18 cellular contexts compared by ENCODE assay signal in the genomic region with DNA sequence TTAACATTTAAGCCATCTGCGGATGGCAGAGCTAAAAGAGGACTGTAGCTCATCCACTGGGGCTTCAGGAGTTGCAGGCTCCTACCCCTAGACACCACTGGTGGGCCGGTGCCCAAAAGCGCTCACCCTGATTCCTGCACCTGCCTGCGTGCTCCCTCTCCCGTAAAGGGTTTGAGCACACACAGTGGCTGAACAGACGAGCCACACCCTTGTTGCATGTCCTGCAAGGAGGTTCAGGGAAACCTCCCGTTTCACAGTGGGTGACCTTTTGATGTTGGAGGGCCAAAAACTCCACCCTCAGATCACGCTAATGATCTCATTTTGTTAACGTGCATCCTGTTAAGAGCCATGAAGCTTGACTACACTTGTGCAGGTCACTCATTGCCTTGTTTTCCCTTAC. TPM values are rescaled to one million over a fixed set of nuclear protein-coding genes. Genes with fewer than 3 reads are reported as not detected.
DNase-seq lines count a peak whose midpoint lies in the region; ATAC-seq and TF ChIP-seq lines count a peak whose summit lies in the region.
"Had no signal": no experiment of that assay in that cellular context is flagged by ENCODE, and none has a peak within 500 bp of the region (broad histone marks: within the 10 kb centered on the region; RNA-seq: fewer than 3 reads in every experiment).

No MANE protein-coding gene starts in this region.

- H3K4me3 Mint-ChIP-seq in activated CD4-positive, alpha-beta T cell treated with anti-CD3 and anti-CD28 coated beads, Interleukin-2, amount 10 ng/mL, durations not matched to agents 24 days and 14 days: no peak overlapping the region
- H3K4me3 Mint-ChIP-seq in IgD-negative memory B cell: peak overlapping the region; percentile 7 to 89 (median 30)
- no peak overlapping the region for H3K4me3 Mint-ChIP-seq in activated naive CD8-positive, alpha-beta T cell treated with anti-CD3 and anti-CD28 coated beads, Interleukin-2, amount 10 ng/mL, durations not matched to agents 7 days and 5 days

- H3K27ac Mint-ChIP-seq in activated CD4-positive, alpha-beta T cell treated with anti-CD3 and anti-CD28 coated beads, Interleukin-2, amount 10 ng/mL, durations not matched to agents 24 days and 14 days: no peak overlapping the region
- H3K27ac Mint-ChIP-seq in IgD-negative memory B cell: peak overlapping the region; percentile 89 to 94 (median 91)
- peak overlapping the region; percentile 5 for H3K27ac Mint-ChIP-seq in activated naive CD8-positive, alpha-beta T cell treated with anti-CD3 and anti-CD28 coated beads, Interleukin-2, amount 10 ng/mL, durations not matched to agents 7 days and 5 days

- H3K36me3 ChIP-seq in spleen: no peaks in the 10 kb centered on the region
- H3K36me3 ChIP-seq: MG63, neutrophil, tibial artery had no signal

- WGBS in spleen, 5 donors: 45 to 74% (median 64%) methylated on average over 6 to 9 of the region's 9 CpGs

- no peak overlapping the region for H3K4me3 ChIP-seq in spleen
- H3K4me3 ChIP-seq: MG63, tibial artery had no signal

- intact Hi-C loops in activated CD4-positive, alpha-beta T cell treated with anti-CD3 and anti-CD28 coated beads, Interleukin-2, amount 10 ng/mL, durations not matched to agents 24 days and 14 days (cut with micrococcal nuclease): loop anchor here (5.0 kb wide), 2 partner anchors 78 to 267 kb away; no protein-coding TSS in a partner anchor
- intact Hi-C loops in spleen (cut with DNase I; ENCODE audit: low total_unique reads): no loop called here

- H3K4me1 Mint-ChIP-seq in activated CD4-positive, alpha-beta T cell treated with anti-CD3 and anti-CD28 coated beads, Interleukin-2, amount 10 ng/mL, durations not matched to agents 24 days and 14 days: peaks cover 46% of the 10 kb centered on the region
- peaks cover 72 to 78% (median 74%) of the 10 kb centered on the region in 3 donors for H3K4me1 Mint-ChIP-seq in IgD-negative memory B cell
- H3K4me1 Mint-ChIP-seq in activated naive CD8-positive, alpha-beta T cell treated with anti-CD3 and anti-CD28 coated beads, Interleukin-2, amount 10 ng/mL, durations not matched to agents 7 days and 5 days: peaks cover 47% of the 10 kb centered on the region

- H3K27ac ChIP-seq in spleen: peak overlapping the region in 7 of 8 donors; percentile 21 to 96 (median 91)
- H3K27ac ChIP-seq: neutrophil, tibial artery had no signal

- no peak for TF ChIP-seq POLR2A in spleen (IDR thresholded peaks at IDR 0.05)

- H3K9me3 Mint-ChIP-seq in activated CD4-positive, alpha-beta T cell treated with anti-CD3 and anti-CD28 coated beads, Interleukin-2, amount 10 ng/mL, durations not matched to agents 24 days and 14 days: no peaks in the 10 kb centered on the region
- H3K9me3 Mint-ChIP-seq in IgD-negative memory B cell: no peaks in the 10 kb centered on the region
- H3K9me3 Mint-ChIP-seq in activated naive CD8-positive, alpha-beta T cell treated with anti-CD3 and anti-CD28 coated beads, Interleukin-2, amount 10 ng/mL, durations not matched to agents 7 days and 5 days: no peaks in the 10 kb centered on the region

- no peaks in the 10 kb centered on the region for H3K27me3 Mint-ChIP-seq in activated CD4-positive, alpha-beta T cell treated with anti-CD3 and anti-CD28 coated beads, Interleukin-2, amount 10 ng/mL, durations not matched to agents 24 days and 14 days
- H3K27me3 Mint-ChIP-seq in IgD-negative memory B cell: peaks cover 2% of the 10 kb centered on the region
- no peaks in the 10 kb centered on the region for H3K27me3 Mint-ChIP-seq in activated naive CD8-positive, alpha-beta T cell treated with anti-CD3 and anti-CD28 coated beads, Interleukin-2, amount 10 ng/mL, durations not matched to agents 7 days and 5 days

- no peak for ATAC-seq in activated naive CD8-positive, alpha-beta T cell treated with anti-CD3 and anti-CD28 coated beads, Interleukin-2, amount 10 ng/mL, durations not matched to agents 7 days and 5 days (ENCODE audit: low read depth)
- ATAC-seq: sciatic nerve had no signal

- peaks cover 54 to 99% (median 80%) of the 10 kb centered on the region in 6 donors for H3K4me1 ChIP-seq in spleen

- POLR2A ChIA-PET in activated naive CD8-positive, alpha-beta T cell treated with anti-CD3 and anti-CD28 coated beads, Interleukin-2, amount 10 ng/mL, durations not matched to agents 7 days and 5 days (lab: Charles Lee): interaction anchor here (6.0 kb wide), 1 partner anchor 37 kb away, joined by 98 read pairs; a partner anchor contains a TSS

- in situ Hi-C loops in KBM-7 (cut with MboI; ENCODE audit: low pct_unique_long_range_greater_than_20kb, low sequenced_read_pairs): no loop called here

- H3K9me3 ChIP-seq in spleen: no peaks in the 10 kb centered on the region
- H3K9me3 ChIP-seq: MG63, neutrophil, tibial artery had no signal

- H3K27me3 ChIP-seq in spleen (replicated peaks in 1 of 7): no peaks in the 10 kb centered on the region
- H3K27me3 ChIP-seq: MG63, neutrophil, tibial artery had no signal

- no peaks in the 10 kb centered on the region for H3K36me3 Mint-ChIP-seq in activated CD4-positive, alpha-beta T cell treated with anti-CD3 and anti-CD28 coated beads, Interleukin-2, amount 10 ng/mL, durations not matched to agents 24 days and 14 days (ENCODE audit: low read depth)
- no peaks in the 10 kb centered on the region for H3K36me3 Mint-ChIP-seq in IgD-negative memory B cell
- H3K36me3 Mint-ChIP-seq in activated naive CD8-positive, alpha-beta T cell treated with anti-CD3 and anti-CD28 coated beads, Interleukin-2, amount 10 ng/mL, durations not matched to agents 7 days and 5 days: peaks cover 2% of the 10 kb centered on the region

- DNase-seq in activated CD4-positive, alpha-beta T cell treated with anti-CD3 and anti-CD28 coated beads, Interleukin-2, amount 10 ng/mL, durations not matched to agents 24 days and 14 days: peak; percentile 56
- no peak for DNase-seq in activated CD4-positive, alpha-beta T cell treated with anti-CD3 and anti-CD28 coated beads for 48 hours
- no peak for DNase-seq in activated naive CD8-positive, alpha-beta T cell treated with anti-CD3 and anti-CD28 coated beads, Interleukin-2, amount 10 ng/mL, durations not matched to agents 7 days and 5 days
- DNase-seq in spleen: peak; percentile 78
- DNase-seq in KBM-7: no peak
- no peak for DNase-seq in DMS79 treated with DMSO at 0.1 percent for 48 hours (lab: John Stamatoyannopoulos, UW)
- DNase-seq in activated CD8-positive, alpha-beta memory T cell treated with anti-CD3 and anti-CD28 coated beads for 24 hours: no peak
- DNase-seq: activated effector memory CD4-positive, alpha-beta T cell treated with Interleukin-2 at 50 U/mL for 16 hours; mesendoderm; MG63; NCI-H2107; NCI-H526 treated with DMSO at 0.1 percent for 48 hours; stimulated activated CD4-positive, alpha-beta T cell treated with anti-CD3 and anti-CD28 coated beads, Interleukin-2, amount 100 ng/mL, for 48 hours; stimulated activated CD8-positive, alpha-beta memory T cell treated with anti-CD3 and anti-CD28 coated beads, Interleukin-4, amount 100 ng/mL, for 48 hours; tibial artery had no signal

- TF ChIP-seq CTCF in spleen (IDR thresholded peaks at IDR 0.05 in 8 of 11, conservative IDR thresholded peaks at IDR 0.05 in 3 of 11): no peak

RNA-seq across cellular contexts. Expression of a gene that starts 37.9 kb away (rescaled TPM):
- total RNA-seq in activated CD4-positive, alpha-beta T cell treated with anti-CD3 and anti-CD28 coated beads, Interleukin-2, amount 10 ng/mL, durations not matched to agents 24 days and 14 days: 26.6 and 27.2 TPM in 2 replicates
- polyA plus RNA-seq in IgD-negative memory B cell (200 TPM), spleen (10 to 100 TPM; 49.9 to 79.0 (median 67.3) TPM)
- total RNA-seq in activated naive CD8-positive, alpha-beta T cell treated with anti-CD3 and anti-CD28 coated beads, Interleukin-2, amount 10 ng/mL, durations not matched to agents 7 days and 5 days: 10 to 100 TPM; 52.2 to 56.5 TPM
- total RNA-seq in spleen: 100 to 1,000 TPM in 2 of 7 donors, 10 to 100 TPM in 5; 72.8 to 113 (median 95.3) TPM

Comparison
In these comparisons a context has a peak if more than half of its experiments do, and no peak if none do; other contexts are left out.
1. DNase-seq: peak in activated CD4-positive, alpha-beta T cell treated with anti-CD3 and anti-CD28 coated beads, Interleukin-2, amount 10 ng/mL, durations not matched to agents 24 days and 14 days (single experiment) and spleen (single experiment); none in activated CD4-positive, alpha-beta T cell treated with anti-CD3 and anti-CD28 coated beads for 48 hours (single experiment), activated naive CD8-positive, alpha-beta T cell treated with anti-CD3 and anti-CD28 coated beads, Interleukin-2, amount 10 ng/mL, durations not matched to agents 7 days and 5 days (single experiment), KBM-7 (single experiment), DMS79 treated with DMSO at 0.1 percent for 48 hours (single experiment) and activated CD8-positive, alpha-beta memory T cell treated with anti-CD3 and anti-CD28 coated beads for 24 hours (single experiment).
2. H3K4me3 Mint-ChIP-seq: peak in IgD-negative memory B cell (4 of 4); none in activated CD4-positive, alpha-beta T cell treated with anti-CD3 and anti-CD28 coated beads, Interleukin-2, amount 10 ng/mL, durations not matched to agents 24 days and 14 days (single experiment) and activated naive CD8-positive, alpha-beta T cell treated with anti-CD3 and anti-CD28 coated beads, Interleukin-2, amount 10 ng/mL, durations not matched to agents 7 days and 5 days (single experiment).